In genomic region chr5:100542086-100542485, GRCh38 we compare ENCODE assay signal across 13 cellular contexts. TPM values are rescaled to one million over a fixed set of nuclear protein-coding genes. Genes with fewer than 3 reads are reported as not detected.
DNase-seq lines count a peak whose midpoint lies in the region; ATAC-seq and TF ChIP-seq lines count a peak whose summit lies in the region.
"Had no signal": no experiment of that assay in that cellular context is flagged by ENCODE, and none has a peak within 500 bp of the region (broad histone marks: within the 10 kb centered on the region; RNA-seq: fewer than 3 reads in every experiment).

No MANE protein-coding gene starts in this region.

- TF ChIP-seq CTCF in RWPE2 (IDR thresholded peaks at IDR 0.05; ENCODE audit: poor library complexity, severe bottlenecking): no peak
- TF ChIP-seq CTCF in epithelial cell of esophagus (IDR thresholded peaks at IDR 0.05; ENCODE audit: insufficient read depth, low read depth, low read length, missing control alignments): no peak
- no peak for TF ChIP-seq CTCF in foreskin keratinocyte (conservative IDR thresholded peaks at IDR 0.05)
- no peak for TF ChIP-seq CTCF in thoracic aorta (IDR thresholded peaks at IDR 0.05)
- no peak for TF ChIP-seq CTCF in heart left ventricle (IDR thresholded peaks at IDR 0.05)

- ATAC-seq in RWPE2 (ENCODE audit: low read depth): peak; percentile 56
- ATAC-seq in foreskin keratinocyte: peak; percentile 67
- ATAC-seq in thoracic aorta (ENCODE audit: insufficient number of reproducible peaks, low FRiP score, low read depth): no peak
- no peak for ATAC-seq in heart left ventricle
- ATAC-seq in left colon: no peak
- ATAC-seq: GM23338 had no signal

- H3K36me3 ChIP-seq in RWPE2 (ENCODE audit: low read depth): no peaks in the 10 kb centered on the region
- H3K36me3 ChIP-seq in thoracic aorta: no peaks in the 10 kb centered on the region
- H3K36me3 ChIP-seq in heart left ventricle: no peaks in the 10 kb centered on the region

- no peaks in the 10 kb centered on the region for H3K9me3 ChIP-seq in RWPE2 (ENCODE audit: severe bottlenecking)
- H3K9me3 ChIP-seq in thoracic aorta: no peaks in the 10 kb centered on the region
- no peaks in the 10 kb centered on the region for H3K9me3 ChIP-seq in heart left ventricle

- no peak for DNase-seq in RWPE2 (ENCODE audit: low spot score)
- peak; percentile 80 for DNase-seq in epithelial cell of esophagus (ENCODE audit: low read depth)
- peak; percentile 61 to 77 for DNase-seq in foreskin keratinocyte
- DNase-seq in thoracic aorta (ENCODE audit: low spot score): no peak
- DNase-seq in Kasumi-1 (lab: John Stamatoyannopoulos, UW): no peak
- no peak for DNase-seq in heart left ventricle
- no peak for DNase-seq in left colon
- DNase-seq: C1 segment of cervical spinal cord; Calu3; CD4-positive, alpha-beta T cell; DMS 273 treated with DMSO at 0.1 percent for 48 hours; H7 had no signal

- H3K4me1 ChIP-seq in RWPE2 (ENCODE audit: insufficient read depth, poor library complexity, severe bottlenecking): peaks cover 46% of the 10 kb centered on the region
- H3K4me1 ChIP-seq in foreskin keratinocyte: peaks cover 53% of the 10 kb centered on the region
- H3K4me1 ChIP-seq in thoracic aorta (ENCODE audit: control insufficient read depth in 1 of 2, low read depth in 2 of 2): peaks cover 10 to 40% of the 10 kb centered on the region in 2 donors
- peaks cover 0 to 25% (median 9%) of the 10 kb centered on the region in 12 donors for H3K4me1 ChIP-seq in heart left ventricle

- TF ChIP-seq POLR2A in heart left ventricle (IDR thresholded peaks at IDR 0.05): no peak

- intact Hi-C loops in heart left ventricle (cut with DNase I) (no loop called here), left colon (cut with DNase I, micrococcal nuclease) (no loop called here)

- H3K4me3 ChIP-seq in RWPE2 (ENCODE audit: severe bottlenecking): no peak overlapping the region
- no peak overlapping the region for H3K4me3 ChIP-seq in epithelial cell of esophagus (ENCODE audit: low read length)
- no peak overlapping the region for H3K4me3 ChIP-seq in thoracic aorta
- H3K4me3 ChIP-seq in heart left ventricle: no peak overlapping the region
- H3K4me3 ChIP-seq: GM23338 had no signal

- H3K27me3 ChIP-seq in RWPE2 (ENCODE audit: insufficient read depth, poor library complexity, severe bottlenecking) (no peaks in the 10 kb centered on the region), foreskin keratinocyte (no peaks in the 10 kb centered on the region), thoracic aorta (replicated peaks; ENCODE audit: insufficient read depth) (no peaks in the 10 kb centered on the region), heart left ventricle (no peaks in the 10 kb centered on the region)

- H3K27ac ChIP-seq in RWPE2 (ENCODE audit: poor library complexity, severe bottlenecking) (peak overlapping the region; percentile 17), foreskin keratinocyte (no peak overlapping the region), thoracic aorta (peak overlapping the region; percentile 28 to 31), heart left ventricle (no peak overlapping the region)

- 83 to 100% (median 89%) methylated on average over 1 of the region's 1 CpG for whole genome bisulfite sequencing in heart left ventricle, 4 donors

RNA-seq across cellular contexts. Expression of gene FAM174A, which starts 6.9 kb away (rescaled TPM):
- total RNA-seq in foreskin keratinocyte (12.2 and 16.8 TPM in 2 replicates), thoracic aorta (10 to 100 TPM; 18.8 to 33.2 TPM), heart left ventricle (10 to 100 TPM; 15.9 to 38.6 (median 20.4) TPM), left colon (10 to 100 TPM; 18.7 to 22.8 TPM)
- polyA plus RNA-seq in foreskin keratinocyte (11.4 and 16.9 TPM in 2 replicates), heart left ventricle (10 to 100 TPM in 1 of 2 donors, 1 to 10 TPM in 1; 7.8 to 59.0 TPM)

Comparison
In these comparisons a context has a peak if more than half of its experiments do, and no peak if none do; other contexts are left out.
1. ATAC-seq: peak in RWPE2 (single experiment) and foreskin keratinocyte (single experiment); none in thoracic aorta (single experiment), heart left ventricle (0 of 4) and left colon (single experiment).
2. DNase-seq: peak in epithelial cell of esophagus (single experiment) and foreskin keratinocyte (2 of 2); none in RWPE2 (single experiment), thoracic aorta (single experiment), Kasumi-1 (0 of 2), heart left ventricle (0 of 5) and left colon (0 of 2).
3. H3K27ac ChIP-seq: peak in RWPE2 (single experiment) and thoracic aorta (2 of 2); none in foreskin keratinocyte (single experiment) and heart left ventricle (0 of 12).